Comparison of ENCODE assay signal across 12 cellular contexts in the genomic region with DNA sequence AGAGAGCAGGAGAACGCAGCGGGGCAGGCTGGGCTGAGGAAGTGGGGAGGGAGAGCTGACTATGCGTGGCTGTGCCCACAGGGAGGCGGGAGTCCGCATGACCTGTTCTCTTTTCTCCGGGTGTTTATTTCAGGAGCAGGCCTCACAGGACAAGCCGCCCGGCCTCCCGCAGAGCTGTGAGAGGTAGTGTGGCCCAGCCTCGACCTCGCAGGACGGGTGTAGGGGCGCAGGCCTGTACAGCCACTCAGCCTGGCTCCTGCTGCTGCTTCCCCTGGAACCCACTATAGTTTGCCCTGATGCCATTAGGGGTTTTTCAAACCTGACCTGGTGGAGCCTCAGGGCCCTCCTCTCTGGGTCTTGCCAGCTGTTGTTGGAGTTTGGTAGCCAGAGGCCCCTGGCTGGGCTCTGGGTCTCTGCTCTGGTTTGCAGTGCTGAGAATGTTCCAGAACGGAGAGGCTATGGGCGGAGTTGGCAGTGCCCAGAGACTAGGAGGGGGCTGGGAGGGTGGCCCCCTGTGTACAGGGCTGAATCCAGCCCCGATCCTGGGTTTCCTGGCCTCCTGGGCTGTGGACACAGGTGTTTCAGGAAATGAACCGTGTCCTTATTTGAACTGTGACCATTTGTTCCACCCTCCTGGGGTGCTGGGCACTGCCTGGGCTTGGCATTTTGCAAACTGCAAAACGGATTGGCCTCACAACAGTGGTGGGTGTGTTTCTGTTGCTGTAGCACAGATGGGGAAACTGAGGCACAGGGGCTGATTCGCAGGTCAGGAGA.
DNase-seq lines count a peak whose midpoint lies in the region; ATAC-seq, FAIRE-seq and TF ChIP-seq lines count a peak whose summit lies in the region.
"Had no signal": no experiment of that assay in that cellular context is flagged by ENCODE, and none has a peak within 500 bp of the region (broad histone marks: within the 10 kb centered on the region; RNA-seq: fewer than 3 reads in every experiment).

No MANE protein-coding gene starts in this region.

- H3K36me3 ChIP-seq in right atrium auricular region (peaks cover under 1% of the 10 kb centered on the region), small intestine (ENCODE audit: control insufficient read depth in 2 of 2, insufficient read depth in 2 of 2, low read length in 2 of 2) (peaks cover 1 to 2% of the 10 kb centered on the region in 2 donors)

- H3K36me3 Mint-ChIP-seq in activated CD8-positive, alpha-beta memory T cell treated with anti-CD3 and anti-CD28 coated beads, Interleukin-2, amount 10 ng/mL, durations not matched to agents 7 days and 5 days: no peaks in the 10 kb centered on the region
- no peaks in the 10 kb centered on the region for H3K36me3 Mint-ChIP-seq in MCF 10A (ENCODE audit: insufficient read depth, unreplicated experiment)
- H3K36me3 Mint-ChIP-seq: naive thymus-derived CD4-positive, alpha-beta T cell had no signal

- 62 to 75% (median 70%) methylated on average over 19 of the region's 19 CpGs for WGBS in small intestine, 3 donors

- H3K4me1 ChIP-seq in right atrium auricular region (peaks cover 0 to 34% of the 10 kb centered on the region in 2 donors), small intestine (ENCODE audit: control insufficient read depth in 2 of 2, insufficient read depth in 1 of 2, low read depth in 1 of 2, low read length in 1 of 2) (peaks cover 0 to 1% of the 10 kb centered on the region in 2 donors)

- peak; percentile 31 for DNase-seq in activated CD8-positive, alpha-beta memory T cell treated with anti-CD3 and anti-CD28 coated beads, Interleukin-2, amount 10 ng/mL, durations not matched to agents 7 days and 5 days
- DNase-seq in activated CD8-positive, alpha-beta memory T cell treated with anti-CD3 and anti-CD28 coated beads, Interleukin-2, amount 50 U/mL, for 4 hours: no peak
- DNase-seq in NCI-H2081 treated with DMSO at 0.1 percent for 48 hours (lab: John Stamatoyannopoulos, UW) (peak; percentile 41), right atrium auricular region (ENCODE audit: low spot score) (peak; percentile 57), small intestine (peak; percentile 47), kidney glomerular epithelial cell (lab: John Stamatoyannopoulos, UW) (no peak), MCF 10A (ENCODE audit: unreplicated experiment) (no peak)
- DNase-seq: naive thymus-derived CD4-positive, alpha-beta T cell; stimulated activated CD4-positive, alpha-beta T cell treated with anti-CD3 and anti-CD28 coated beads, Interleukin-12 subunit alpha, Interleukin-12 subunit beta, amount 100 ng/mL, for 4 hours had no signal

- no peak for FAIRE-seq in small intestine (lab: Jason Lieb, UNC)
- FAIRE-seq: H1 had no signal

- TF ChIP-seq CTCF in right atrium auricular region (IDR thresholded peaks at IDR 0.05): no peak
- no peak for TF ChIP-seq CTCF in MCF 10A (IDR thresholded peaks at IDR 0.05; ENCODE audit: unreplicated experiment)

- H3K4me3 ChIP-seq in right atrium auricular region (no peak overlapping the region), small intestine (ENCODE audit: low read depth in 1 of 2, low read length in 2 of 2) (no peak overlapping the region)

- H3K27ac ChIP-seq in right atrium auricular region: peak overlapping the region in 1 of 2 donors; percentile 48
- H3K27ac ChIP-seq in small intestine (ENCODE audit: low read depth in 1 of 2, low read length in 1 of 2): no peak overlapping the region

- H3K27ac Mint-ChIP-seq in activated CD8-positive, alpha-beta memory T cell treated with anti-CD3 and anti-CD28 coated beads, Interleukin-2, amount 10 ng/mL, durations not matched to agents 7 days and 5 days: no peak overlapping the region
- H3K27ac Mint-ChIP-seq in MCF 10A (ENCODE audit: low read depth, unreplicated experiment): no peak overlapping the region
- H3K27ac Mint-ChIP-seq: activated T-helper 17 cell treated with anti-CD3 and anti-CD28 coated beads, Interleukin-2, amount 50 U/mL, for 72 hours had no signal

- intact Hi-C loops in MCF 10A (cut with micrococcal nuclease): no loop called here

- H3K9me3 ChIP-seq in right atrium auricular region (no peaks in the 10 kb centered on the region), small intestine (ENCODE audit: control insufficient read depth, low read depth) (no peaks in the 10 kb centered on the region)

- CTCF ChIA-PET in activated CD8-positive, alpha-beta memory T cell treated with anti-CD3 and anti-CD28 coated beads, Interleukin-2, amount 10 ng/mL, durations not matched to agents 7 days and 5 days (lab: Charles Lee): no interaction called here
- CTCF ChIA-PET in MCF 10A (lab: Yijun Ruan, JAX): interaction anchor here (0.9 kb wide), 1 partner anchor 107 kb away, joined by 3 read pairs; no protein-coding TSS in a partner anchor

- no peaks in the 10 kb centered on the region for H3K27me3 ChIP-seq in right atrium auricular region
- no peaks in the 10 kb centered on the region for H3K27me3 ChIP-seq in small intestine (ENCODE audit: control insufficient read depth in 2 of 2, insufficient read depth in 2 of 2, low read length in 2 of 2)

- H3K9me3 Mint-ChIP-seq in activated CD8-positive, alpha-beta memory T cell treated with anti-CD3 and anti-CD28 coated beads, Interleukin-2, amount 10 ng/mL, durations not matched to agents 7 days and 5 days (ENCODE audit: low read depth): no peaks in the 10 kb centered on the region
- H3K9me3 Mint-ChIP-seq in MCF 10A (ENCODE audit: unreplicated experiment): no peaks in the 10 kb centered on the region
- H3K9me3 Mint-ChIP-seq: activated T-helper 17 cell treated with anti-CD3 and anti-CD28 coated beads, Interleukin-2, amount 50 U/mL, for 72 hours; naive thymus-derived CD4-positive, alpha-beta T cell had no signal

- ATAC-seq in activated CD8-positive, alpha-beta memory T cell treated with anti-CD3 and anti-CD28 coated beads, Interleukin-2, amount 10 ng/mL, durations not matched to agents 7 days and 5 days: no peak
- ATAC-seq in GM18870 (IDR thresholded peaks at IDR 0.05; ENCODE audit: unreplicated experiment): no peak
- ATAC-seq: activated T-helper 17 cell treated with anti-CD3 and anti-CD28 coated beads, Interleukin-2, amount 50 U/mL, for 72 hours; naive thymus-derived CD4-positive, alpha-beta T cell had no signal

- POLR2A ChIA-PET in MCF 10A (lab: Yijun Ruan, JAX): interaction anchor here (0.6 kb wide), 1 partner anchor 995 kb away, joined by 3 read pairs; no protein-coding TSS in a partner anchor

- H3K27me3 Mint-ChIP-seq in activated CD8-positive, alpha-beta memory T cell treated with anti-CD3 and anti-CD28 coated beads, Interleukin-2, amount 10 ng/mL, durations not matched to agents 7 days and 5 days: peaks cover 3% of the 10 kb centered on the region
- no peaks in the 10 kb centered on the region for H3K27me3 Mint-ChIP-seq in MCF 10A (ENCODE audit: insufficient read depth, unreplicated experiment)

- no peak overlapping the region for H3K4me3 Mint-ChIP-seq in activated CD8-positive, alpha-beta memory T cell treated with anti-CD3 and anti-CD28 coated beads, Interleukin-2, amount 10 ng/mL, durations not matched to agents 7 days and 5 days
- H3K4me3 Mint-ChIP-seq in MCF 10A (ENCODE audit: unreplicated experiment): no peak overlapping the region
- H3K4me3 Mint-ChIP-seq: activated T-helper 17 cell treated with anti-CD3 and anti-CD28 coated beads, Interleukin-2, amount 50 U/mL, for 72 hours; naive thymus-derived CD4-positive, alpha-beta T cell had no signal

- peaks cover 3% of the 10 kb centered on the region for H3K4me1 Mint-ChIP-seq in activated CD8-positive, alpha-beta memory T cell treated with anti-CD3 and anti-CD28 coated beads, Interleukin-2, amount 10 ng/mL, durations not matched to agents 7 days and 5 days
- H3K4me1 Mint-ChIP-seq in MCF 10A (ENCODE audit: insufficient read depth, unreplicated experiment): no peaks in the 10 kb centered on the region
- H3K4me1 Mint-ChIP-seq: activated T-helper 17 cell treated with anti-CD3 and anti-CD28 coated beads, Interleukin-2, amount 50 U/mL, for 72 hours had no signal

- BruUV-seq in MCF 10A (replicated peaks; lab: Mats Ljungman, UMichigan): no TSS peak

Comparison
In these comparisons a context has a peak if more than half of its experiments do, and no peak if none do; other contexts are left out.
1. DNase-seq: peak in activated CD8-positive, alpha-beta memory T cell treated with anti-CD3 and anti-CD28 coated beads, Interleukin-2, amount 10 ng/mL, durations not matched to agents 7 days and 5 days (single experiment), NCI-H2081 treated with DMSO at 0.1 percent for 48 hours (single experiment), right atrium auricular region (single experiment) and small intestine (single experiment); none in activated CD8-positive, alpha-beta memory T cell treated with anti-CD3 and anti-CD28 coated beads, Interleukin-2, amount 50 U/mL, for 4 hours (single experiment), kidney glomerular epithelial cell (single experiment) and MCF 10A (single experiment).